22 cellular contexts compared by ENCODE assay signal in genomic region chr1:200681231-200681630, GRCh38.
"Had no signal": no experiment of that assay in that cellular context is flagged by ENCODE, and none has a peak within 500 bp of the region (broad histone marks: within the 10 kb centered on the region; RNA-seq: fewer than 3 reads in every experiment).

No MANE protein-coding gene starts in this region.

- DNase-seq: colonic mucosa; effector CD8-positive, alpha-beta T cell; endodermal cell; foreskin keratinocyte; heart left ventricle; left cardiac atrium; left ventricle myocardium inferior; lower lobe of right lung; natural killer cell; right cardiac atrium; sigmoid colon; stimulated activated CD4-positive, alpha-beta T cell treated with anti-CD3 and anti-CD28 coated beads, Interleukin-2, amount 100 ng/mL, for 24 hours; stimulated activated CD4-positive, alpha-beta T cell treated with anti-CD3 and anti-CD28 coated beads, Interleukin-4, amount 100 ng/mL, for 24 hours; stimulated activated naive CD4-positive, alpha-beta T cell treated with Interleukin-2 at 50 U/mL for 16 hours; stomach; tibial artery had no signal

- ATAC-seq: esophagus mucosa; foreskin keratinocyte; gastroesophageal sphincter; heart left ventricle; left cardiac atrium; lower lobe of right lung; natural killer cell; right cardiac atrium; stimulated activated effector memory CD8-positive, alpha-beta T cell treated with anti-CD3 and anti-CD28 coated beads, Interleukin-12 subunit alpha, Interleukin-12 subunit beta, amount 100 ng/mL, for 72 hours had no signal

- H3K4me2 ChIP-seq: hepatocyte had no signal

- H3K9me3 ChIP-seq: colonic mucosa, gastroesophageal sphincter, heart left ventricle, left ventricle myocardium inferior, lower lobe of right lung, prostate gland, sigmoid colon, stomach, tibial artery had no signal

- H3K79me2 ChIP-seq: hepatocyte had no signal

- H2AFZ ChIP-seq: hepatocyte had no signal

- H3K27ac ChIP-seq: colonic mucosa, epithelial cell of prostate, foreskin keratinocyte, gastroesophageal sphincter, heart left ventricle, hepatocyte, left ventricle myocardium inferior, lower lobe of right lung, prostate gland, sigmoid colon, stomach, tibial artery had no signal

- H3K4me3 ChIP-seq: colonic mucosa, gastroesophageal sphincter, heart left ventricle, hepatocyte, left ventricle myocardium inferior, lower lobe of right lung, prostate gland, sigmoid colon, stomach, tibial artery had no signal

- H3K27me3 ChIP-seq: colonic mucosa, foreskin keratinocyte, gastroesophageal sphincter, heart left ventricle, hepatocyte, sigmoid colon, stomach, tibial artery had no signal

- H3K4me1 ChIP-seq: colonic mucosa, gastroesophageal sphincter, left ventricle myocardium inferior, lower lobe of right lung, prostate gland, sigmoid colon, stomach, tibial artery had no signal

- H3K36me3 ChIP-seq: colonic mucosa, gastroesophageal sphincter, heart left ventricle, left ventricle myocardium inferior, lower lobe of right lung, prostate gland, sigmoid colon, stomach, tibial artery had no signal
